10 cellular contexts compared by ENCODE assay signal in genomic region chr1:226128487-226129075, GRCh38. TPM values are rescaled to one million over a fixed set of nuclear protein-coding genes. Genes with fewer than 3 reads are reported as not detected.
DNase-seq lines count a peak whose midpoint lies in the region; ATAC-seq, FAIRE-seq and TF ChIP-seq lines count a peak whose summit lies in the region.
"Had no signal": no experiment of that assay in that cellular context is flagged by ENCODE, and none has a peak within 500 bp of the region (broad histone marks: within the 10 kb centered on the region; RNA-seq: fewer than 3 reads in every experiment).

No MANE protein-coding gene starts in this region.

- H3K27ac ChIP-seq in endodermal cell (ENCODE audit: low read depth, low read length) (no peak overlapping the region), pancreas (peak overlapping the region; percentile 17 to 90 (median 84))
- H3K27ac ChIP-seq: HL-60 had no signal

- H3K9me3 Mint-ChIP-seq in endodermal cell: peaks cover 6% of the 10 kb centered on the region
- no peaks in the 10 kb centered on the region for H3K9me3 Mint-ChIP-seq in natural killer cell

- FAIRE-seq in pancreas (lab: Jason Lieb, UNC): no peak

- DNase-seq in EH (ENCODE audit: low read depth) (peak; percentile 83), LoVo (ENCODE audit: low spot score) (peak; percentile 20), endodermal cell (peak; percentile 49), pancreas (peak in 2 of 6 donors; percentile 20 to 46), natural killer cell (no peak), NCI-H1105 (lab: John Stamatoyannopoulos, UW) (no peak), activated gamma-delta T cell treated with Interleukin-2 at 50 U/mL for 16 hours (no peak)
- DNase-seq: activated CD4-positive, alpha-beta T cell treated with anti-CD3 and anti-CD28 coated beads, Interleukin-2, amount 50 U/mL, for 4 hours had no signal

- peak overlapping the region; percentile 45 for H3K4me3 Mint-ChIP-seq in endodermal cell
- H3K4me3 Mint-ChIP-seq in natural killer cell: no peak overlapping the region

- H3K36me3 Mint-ChIP-seq in endodermal cell (ENCODE audit: low read depth) (no peaks in the 10 kb centered on the region), natural killer cell (no peaks in the 10 kb centered on the region)

- H3K27me3 Mint-ChIP-seq in endodermal cell (ENCODE audit: insufficient read depth) (no peaks in the 10 kb centered on the region), natural killer cell (ENCODE audit: low read depth in 2 of 2) (peaks cover 0 to 3% of the 10 kb centered on the region in 2 donors)

- TF ChIP-seq CTCF in endodermal cell (conservative IDR thresholded peaks at IDR 0.05) (no peak), pancreas (IDR thresholded peaks at IDR 0.05) (no peak), natural killer cell (IDR thresholded peaks at IDR 0.05) (no peak)

- H3K4me1 Mint-ChIP-seq in endodermal cell (peaks cover 43% of the 10 kb centered on the region), natural killer cell (peaks cover 8 to 15% of the 10 kb centered on the region in 2 donors)

- no peaks in the 10 kb centered on the region for H3K9me3 ChIP-seq in endodermal cell (ENCODE audit: control insufficient read depth, low read length)
- H3K9me3 ChIP-seq in pancreas: no peaks in the 10 kb centered on the region

- H3K4me1 ChIP-seq in endodermal cell (ENCODE audit: control insufficient read depth, insufficient read depth, low read length): peaks cover 3% of the 10 kb centered on the region
- H3K4me1 ChIP-seq in pancreas: peaks cover 12 to 40% (median 20%) of the 10 kb centered on the region in 3 donors

- peak overlapping the region; percentile 69 for H3K4me3 ChIP-seq in endodermal cell (ENCODE audit: low read length)
- H3K4me3 ChIP-seq in pancreas: peak overlapping the region in 2 of 4 donors; percentile 4

- H3K36me3 ChIP-seq in endodermal cell (ENCODE audit: control insufficient read depth, insufficient read depth, low read length): no peaks in the 10 kb centered on the region
- H3K36me3 ChIP-seq in pancreas: no peaks in the 10 kb centered on the region

- no peak overlapping the region for H3K9ac ChIP-seq in endodermal cell (ENCODE audit: extremely low read depth, low read length, poor library complexity, severe bottlenecking)

- 70 to 88% methylated on average over 6 to 8 of the region's 8 CpGs for WGBS in endodermal cell (ENCODE audit: insufficient coverage in 1 of 2, insufficient read length in 1 of 2), 2 experiments
- WGBS in pancreas, 2 donors: 70 to 71% methylated on average over 8 of the region's 8 CpGs

- ATAC-seq in pancreas (no peak), HG03565 (IDR thresholded peaks at IDR 0.05; ENCODE audit: unreplicated experiment) (no peak), natural killer cell (no peak)

- H3K27ac Mint-ChIP-seq in endodermal cell (peak overlapping the region; percentile 55), natural killer cell (no peak overlapping the region)

- intact Hi-C loops in pancreas (cut with DNase I) (loop anchor here in 1 of 3 donors (5.0 kb wide), 1 partner anchor 69 kb away; no protein-coding TSS in a partner anchor), natural killer cell (cut with micrococcal nuclease) (loop anchor here (10.0 kb wide), 2 partner anchors 276 to 654 kb away; partner anchors contain the start of gene PARP1)

- no peaks in the 10 kb centered on the region for H3K27me3 ChIP-seq in endodermal cell (ENCODE audit: control insufficient read depth, insufficient read depth, low read length, poor library complexity, severe bottlenecking)
- no peaks in the 10 kb centered on the region for H3K27me3 ChIP-seq in pancreas

RNA-seq across cellular contexts. Expression of gene ACBD3, which starts 58.0 kb away (rescaled TPM):
- 10 to 100 TPM; 34.8 to 48.0 TPM for total RNA-seq in endodermal cell
- 22.3 TPM for polyA plus RNA-seq in endodermal cell (2013, experiment 1 of 2)
- polyA plus RNA-seq in endodermal cell (2013, experiment 2 of 2): 24.1 TPM
- 10 to 100 TPM; 16.3 to 24.4 (median 19.7) TPM for total RNA-seq in pancreas
- 10 to 100 TPM in 1 of 2 donors, 1 to 10 TPM in 1; 5.9 to 12.8 TPM for polyA plus RNA-seq in pancreas
- total RNA-seq in natural killer cell: 10 to 100 TPM; 26.9 to 33.3 (median 28.8) TPM

Comparison
In these comparisons a context has a peak if more than half of its experiments do, and no peak if none do; other contexts are left out.
1. DNase-seq: peak in EH (single experiment), LoVo (single experiment) and endodermal cell (single experiment); none in natural killer cell (single experiment), NCI-H1105 (single experiment) and activated gamma-delta T cell treated with Interleukin-2 at 50 U/mL for 16 hours (single experiment).